In the genomic region with DNA sequence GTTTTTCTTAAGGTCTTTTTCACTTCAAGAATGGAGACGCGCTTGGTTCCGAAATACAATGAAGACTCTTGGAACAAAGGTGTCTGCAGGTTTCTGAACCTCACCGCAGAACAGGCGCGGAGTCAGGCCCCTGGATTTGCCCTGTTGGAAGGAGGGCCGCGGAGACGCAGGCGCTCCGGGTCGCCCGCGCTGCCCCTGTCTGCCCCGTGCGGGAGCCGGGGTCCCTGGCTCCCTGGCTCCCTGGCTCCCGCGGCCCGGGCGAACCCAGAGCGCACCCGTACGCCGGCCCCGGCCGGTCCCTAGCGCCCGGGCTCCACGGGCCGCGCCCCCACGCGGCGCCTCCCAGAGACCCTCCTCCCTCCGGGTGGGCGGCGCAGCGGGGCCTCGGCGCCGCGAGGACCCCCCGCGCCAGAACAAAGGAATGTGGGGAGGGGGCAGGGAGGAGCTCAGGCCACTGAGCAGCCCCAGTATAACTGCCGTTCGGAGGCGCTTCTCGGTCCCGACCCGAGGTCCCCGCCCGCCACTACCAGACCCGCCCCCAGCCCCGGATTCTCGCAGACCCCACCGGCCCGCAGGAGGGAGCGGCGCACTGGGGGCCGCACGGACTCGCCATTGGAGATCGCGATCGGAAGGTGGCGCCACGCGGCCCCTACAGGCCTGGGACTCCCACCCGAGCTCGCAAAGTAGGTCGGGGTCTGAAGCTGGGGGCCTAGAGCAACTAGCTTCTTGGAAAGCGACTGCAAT, we compare ENCODE assay signal across 8 cellular contexts. TPM values are rescaled to one million over a fixed set of nuclear protein-coding genes. Genes with fewer than 3 reads are reported as not detected.
A peak's percentile ranks its signal among the peaks of the same experiment; 100 is the strongest.
DNase-seq lines count a peak whose midpoint lies in the region; ATAC-seq and TF ChIP-seq lines count a peak whose summit lies in the region.

No MANE protein-coding gene starts in this region.

- peak overlapping the region; percentile 77 for H3K4me3 ChIP-seq in neuron (ENCODE audit: low read length)

- POLR2A ChIA-PET in activated B cell treated with CpG ODN at 0.5 μM for 24 hours (lab: Charles Lee), result interaction anchor here (0.7 kb wide), 1 partner anchor 15 kb away, joined by 4 read pairs; no protein-coding TSS in a partner anchor

- CTCF ChIA-PET in activated B cell treated with CpG ODN at 0.5 μM for 24 hours (lab: Charles Lee), result no interaction called here

- intact Hi-C loops in activated B cell treated with CpG ODN at 0.5 μM for 24 hours (cut with micrococcal nuclease), result loop anchor here (5.0 to 10.0 kb wide), 4 partner anchors 259 to 1276 kb away; no protein-coding TSS in a partner anchor

- H3K36me3 ChIP-seq in neuron (ENCODE audit: insufficient read depth, low read length), result no peaks in the 10 kb centered on the region

- H3K4me1 Mint-ChIP-seq in T-helper 1 cell treated with Interleukin-12 subunit alpha and Interleukin-12 subunit beta and Interleukin-4 antibody, amounts not matched to agents 30 μg/mL and 1 μg/mL, for 36 hours (ENCODE audit: low read depth), result peaks cover 67% of the 10 kb centered on the region
- peaks cover 36% of the 10 kb centered on the region for H3K4me1 Mint-ChIP-seq in activated B cell treated with CpG ODN at 0.5 μM for 24 hours

- H3K9me3 Mint-ChIP-seq in T-helper 1 cell treated with Interleukin-12 subunit alpha and Interleukin-12 subunit beta and Interleukin-4 antibody, amounts not matched to agents 30 μg/mL and 1 μg/mL, for 36 hours, result no peaks in the 10 kb centered on the region
- no peaks in the 10 kb centered on the region for H3K9me3 Mint-ChIP-seq in activated B cell treated with CpG ODN at 0.5 μM for 24 hours

- H3K4me1 ChIP-seq in foreskin keratinocyte (peaks cover 24% of the 10 kb centered on the region), neuron (ENCODE audit: insufficient read depth, low read length) (peaks cover 12% of the 10 kb centered on the region)

- H3K27ac Mint-ChIP-seq in T-helper 1 cell treated with Interleukin-12 subunit alpha and Interleukin-12 subunit beta and Interleukin-4 antibody, amounts not matched to agents 30 μg/mL and 1 μg/mL, for 36 hours, result peak overlapping the region; percentile 96
- no peak overlapping the region for H3K27ac Mint-ChIP-seq in activated B cell treated with CpG ODN at 0.5 μM for 24 hours

- no peak for TF ChIP-seq CTCF in activated B cell treated with CpG ODN at 0.5 μM for 24 hours (IDR thresholded peaks at IDR 0.05)
- TF ChIP-seq CTCF in foreskin keratinocyte (conservative IDR thresholded peaks at IDR 0.05), result peak; percentile 51

- H3K27me3 ChIP-seq in foreskin keratinocyte (no peaks in the 10 kb centered on the region), neuron (ENCODE audit: insufficient read depth, low read length) (peaks cover 16% of the 10 kb centered on the region)

- H3K27ac ChIP-seq in foreskin keratinocyte, result peak overlapping the region; percentile 85

- no peak for DNase-seq in T-helper 1 cell
- DNase-seq in activated B cell treated with CpG ODN at 0.5 μM for 24 hours, result no peak
- no peak for DNase-seq in foreskin keratinocyte
- DNase-seq in GDM1 (lab: John Stamatoyannopoulos, UW), result no peak
- no peak for DNase-seq in DMS79 (lab: John Stamatoyannopoulos, UW)
- DNase-seq in NCI-H187 treated with DMSO at 0.1 percent for 48 hours (lab: John Stamatoyannopoulos, UW), result no peak

- ATAC-seq in activated B cell treated with CpG ODN at 0.5 μM for 24 hours (ENCODE audit: low read depth) (no peak), foreskin keratinocyte (no peak)

- H3K9me3 ChIP-seq in neuron (ENCODE audit: low read length), result no peaks in the 10 kb centered on the region

- no peaks in the 10 kb centered on the region for H3K27me3 Mint-ChIP-seq in T-helper 1 cell treated with Interleukin-12 subunit alpha and Interleukin-12 subunit beta and Interleukin-4 antibody, amounts not matched to agents 30 μg/mL and 1 μg/mL, for 36 hours (ENCODE audit: low read depth)
- peaks cover 32% of the 10 kb centered on the region for H3K27me3 Mint-ChIP-seq in activated B cell treated with CpG ODN at 0.5 μM for 24 hours

- peak overlapping the region; percentile 98 for H3K4me3 Mint-ChIP-seq in T-helper 1 cell treated with Interleukin-12 subunit alpha and Interleukin-12 subunit beta and Interleukin-4 antibody, amounts not matched to agents 30 μg/mL and 1 μg/mL, for 36 hours
- peak overlapping the region; percentile 36 for H3K4me3 Mint-ChIP-seq in activated B cell treated with CpG ODN at 0.5 μM for 24 hours

- peaks cover 17% of the 10 kb centered on the region for H3K36me3 Mint-ChIP-seq in T-helper 1 cell treated with Interleukin-12 subunit alpha and Interleukin-12 subunit beta and Interleukin-4 antibody, amounts not matched to agents 30 μg/mL and 1 μg/mL, for 36 hours (ENCODE audit: low read depth)
- H3K36me3 Mint-ChIP-seq in activated B cell treated with CpG ODN at 0.5 μM for 24 hours (ENCODE audit: low read depth), result peaks cover 3% of the 10 kb centered on the region

- H2AFZ ChIP-seq in neuron (ENCODE audit: low read depth, low read length), result peak overlapping the region; percentile 28

RNA-seq across cellular contexts. Expression of a gene that starts 2.4 kb away (rescaled TPM):
- total RNA-seq in activated B cell treated with CpG ODN at 0.5 μM for 24 hours (3.1 and 3.9 TPM in 2 replicates), foreskin keratinocyte (10.5 and 10.7 TPM in 2 replicates)
- polyA plus RNA-seq in foreskin keratinocyte, result 8.4 and 8.6 TPM in 2 replicates

RNA-seq across cellular contexts. Expression of a gene that starts 59.5 kb away (rescaled TPM):
- 11.1 and 14.0 TPM in 2 replicates for total RNA-seq in activated B cell treated with CpG ODN at 0.5 μM for 24 hours
- total RNA-seq in foreskin keratinocyte, result 7.8 and 8.1 TPM in 2 replicates
- 5.3 and 5.8 TPM in 2 replicates for polyA plus RNA-seq in foreskin keratinocyte
